In the genomic region with DNA sequence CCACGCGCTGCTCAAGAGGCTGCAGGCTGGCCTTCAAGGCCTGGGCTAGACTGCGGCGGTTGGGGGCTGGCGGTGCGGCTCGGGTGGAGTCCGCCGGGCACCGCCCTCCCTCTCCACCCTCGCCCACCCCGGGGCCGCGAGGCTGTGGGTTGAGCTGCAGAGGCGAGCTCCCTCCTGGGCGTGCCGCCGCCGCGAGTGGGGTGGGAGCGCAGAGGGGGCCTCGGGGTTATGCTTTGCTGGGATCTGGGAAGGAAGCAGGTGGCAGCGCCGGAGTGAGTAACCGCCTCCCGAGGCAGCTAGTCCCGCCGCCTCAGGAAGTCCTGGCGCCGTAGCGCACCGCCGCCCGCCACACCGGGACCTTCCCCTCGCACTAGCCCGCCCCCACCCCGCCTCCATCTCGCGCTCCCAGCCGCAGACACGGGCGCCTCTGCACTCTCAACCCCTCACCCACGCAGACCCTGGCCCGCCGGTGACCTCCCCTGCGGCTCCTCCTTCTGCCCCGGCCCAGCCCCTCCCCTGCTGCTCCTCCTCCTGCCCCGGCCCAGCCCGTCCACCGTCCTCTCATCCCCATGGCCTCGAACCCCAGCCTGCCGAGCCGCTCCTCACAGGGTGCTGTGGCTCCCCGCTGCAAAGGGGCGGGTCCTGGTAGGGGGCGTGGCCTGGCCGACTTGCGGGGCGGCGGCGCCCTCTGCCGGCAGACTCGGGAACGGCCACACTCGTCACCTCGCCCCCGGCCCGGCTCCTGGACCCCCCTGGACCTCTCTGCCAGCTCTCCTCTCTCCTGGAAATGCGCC, we compare ENCODE assay signal across 9 cellular contexts. TPM values are rescaled to one million over a fixed set of nuclear protein-coding genes. Genes with fewer than 3 reads are reported as not detected.
A peak's percentile ranks its signal among the peaks of the same experiment; 100 is the strongest.
DNase-seq lines count a peak whose midpoint lies in the region; ATAC-seq and TF ChIP-seq lines count a peak whose summit lies in the region.
"Had no signal": no experiment of that assay in that cellular context is flagged by ENCODE, and none has a peak within 500 bp of the region (broad histone marks: within the 10 kb centered on the region; RNA-seq: fewer than 3 reads in every experiment).

No MANE protein-coding gene starts in this region.

- CTCF ChIA-PET in activated CD4-positive, alpha-beta T cell treated with anti-CD3 and anti-CD28 coated beads for 36 hours (lab: Charles Lee): interaction anchor here (0.6 to 11.8 kb wide), 24 partner anchors 11 to 209 kb away, joined by 3 to 253 read pairs (median 4); a partner anchor contains a TSS

- H3K4me1 Mint-ChIP-seq in activated CD4-positive, alpha-beta T cell treated with anti-CD3 and anti-CD28 coated beads for 36 hours: peaks cover 37% of the 10 kb centered on the region

- POLR2A ChIA-PET in activated CD4-positive, alpha-beta T cell treated with anti-CD3 and anti-CD28 coated beads for 36 hours (lab: Charles Lee): interaction anchor here (0.6 to 1.1 kb wide), 3 partner anchors 15 to 1054 kb away, joined by 3 to 7 read pairs (median 4); no protein-coding TSS in a partner anchor

- peak overlapping the region; percentile 77 for H3K4me3 Mint-ChIP-seq in activated CD4-positive, alpha-beta T cell treated with anti-CD3 and anti-CD28 coated beads for 36 hours

- peak; percentile 94 for TF ChIP-seq CTCF in HFF-Myc (IDR thresholded peaks at IDR 0.05; ENCODE audit: low read depth, low read length, missing control alignments)
- peak; percentile 92 to 94 for TF ChIP-seq CTCF in left lung (IDR thresholded peaks at IDR 0.05)

- no peaks in the 10 kb centered on the region for H3K36me3 Mint-ChIP-seq in activated CD4-positive, alpha-beta T cell treated with anti-CD3 and anti-CD28 coated beads for 36 hours (ENCODE audit: low read depth)

- H3K27me3 Mint-ChIP-seq in activated CD4-positive, alpha-beta T cell treated with anti-CD3 and anti-CD28 coated beads for 36 hours: no peaks in the 10 kb centered on the region

- H3K9me3 Mint-ChIP-seq in activated CD4-positive, alpha-beta T cell treated with anti-CD3 and anti-CD28 coated beads for 36 hours (ENCODE audit: low read depth): no peaks in the 10 kb centered on the region

- H3K27ac ChIP-seq in cingulate gyrus (ENCODE audit: low read depth, low read length): peak overlapping the region; percentile 73
- H3K27ac ChIP-seq in left lung: peak overlapping the region; percentile 31 to 85

- no peaks in the 10 kb centered on the region for H3K9me3 ChIP-seq in left lung

- intact Hi-C loops in activated CD4-positive, alpha-beta T cell treated with anti-CD3 and anti-CD28 coated beads for 36 hours (cut with DNase I, micrococcal nuclease): loop anchor here (1.0 to 10.0 kb wide), 7 partner anchors 17 to 599 kb away; a partner anchor contains a TSS
- intact Hi-C loops in left lung (cut with DNase I): loop anchor here in 1 of 2 donors (10.0 kb wide), 1 partner anchor 101 kb away; no protein-coding TSS in a partner anchor

- ATAC-seq in activated CD4-positive, alpha-beta T cell treated with anti-CD3 and anti-CD28 coated beads for 36 hours: peak; percentile 69
- peak; percentile 80 for ATAC-seq in left lung
- ATAC-seq in GM21381 (IDR thresholded peaks at IDR 0.05; ENCODE audit: unreplicated experiment): no peak

- peak; percentile 93 for DNase-seq in D341Med (ENCODE audit: low spot score)
- DNase-seq in HFF-Myc (ENCODE audit: extremely low read depth, low read depth): no peak
- DNase-seq in NCI-H2227 (lab: John Stamatoyannopoulos, UW; ENCODE audit: unreplicated experiment): peak; percentile 87
- DNase-seq in activated CD4-positive, alpha-beta T cell treated with anti-CD3 and anti-CD28 coated beads for 36 hours: peak; percentile 97
- DNase-seq in left lung: peak; percentile 91 to 99
- peak; percentile 96 to 97 for DNase-seq in stimulated activated CD4-positive, alpha-beta T cell treated with anti-CD3 and anti-CD28 coated beads, Interleukin-2, amount 100 ng/mL, for 48 hours

- H3K27ac Mint-ChIP-seq in activated CD4-positive, alpha-beta T cell treated with anti-CD3 and anti-CD28 coated beads for 36 hours: peak overlapping the region; percentile 97

- H3K4me3 ChIP-seq in HFF-Myc (replicated peaks; ENCODE audit: low read depth, low read length) (peak overlapping the region; percentile 45), left lung (peak overlapping the region; percentile 37 to 47)

- H3K27me3 ChIP-seq in left lung: peaks cover 0 to 14% of the 10 kb centered on the region in 2 donors

- no peaks in the 10 kb centered on the region for H3K36me3 ChIP-seq in left lung

- peaks cover 3 to 48% of the 10 kb centered on the region in 2 donors for H3K4me1 ChIP-seq in left lung

RNA-seq across cellular contexts. Expression of a gene that starts 16.6 kb away (rescaled TPM):
- 10 to 100 TPM in 1 of 2 experiments, 1 to 10 TPM in 1; 6.4 to 11.5 TPM for total RNA-seq in activated CD4-positive, alpha-beta T cell treated with anti-CD3 and anti-CD28 coated beads for 36 hours
- total RNA-seq in left lung: 10 to 100 TPM; 30.6 to 63.7 TPM

RNA-seq across cellular contexts. Expression of a gene that starts 27.9 kb away (rescaled TPM):
- 10 to 100 TPM; 69.4 to 72.8 TPM for total RNA-seq in activated CD4-positive, alpha-beta T cell treated with anti-CD3 and anti-CD28 coated beads for 36 hours
- 100 to 1,000 TPM in 1 of 2 donors, 10 to 100 TPM in 1; 36.4 to 165 TPM for total RNA-seq in left lung

RNA-seq across cellular contexts. Expression of a gene that starts 46.4 kb away (rescaled TPM):
- total RNA-seq in activated CD4-positive, alpha-beta T cell treated with anti-CD3 and anti-CD28 coated beads for 36 hours: 10 to 100 TPM; 24.0 to 30.7 TPM
- total RNA-seq in left lung: 10 to 100 TPM; 35.7 to 42.4 TPM

RNA-seq across cellular contexts. Expression of a gene that starts 56.1 kb away (rescaled TPM):
- total RNA-seq in activated CD4-positive, alpha-beta T cell treated with anti-CD3 and anti-CD28 coated beads for 36 hours: not detected
- 1 to 10 TPM in 1 of 2 donors, under 1 TPM in 1; 0.47 to 4.5 TPM for total RNA-seq in left lung
- total RNA-seq: glomerular endothelial cell had no signal
